In the genomic region with DNA sequence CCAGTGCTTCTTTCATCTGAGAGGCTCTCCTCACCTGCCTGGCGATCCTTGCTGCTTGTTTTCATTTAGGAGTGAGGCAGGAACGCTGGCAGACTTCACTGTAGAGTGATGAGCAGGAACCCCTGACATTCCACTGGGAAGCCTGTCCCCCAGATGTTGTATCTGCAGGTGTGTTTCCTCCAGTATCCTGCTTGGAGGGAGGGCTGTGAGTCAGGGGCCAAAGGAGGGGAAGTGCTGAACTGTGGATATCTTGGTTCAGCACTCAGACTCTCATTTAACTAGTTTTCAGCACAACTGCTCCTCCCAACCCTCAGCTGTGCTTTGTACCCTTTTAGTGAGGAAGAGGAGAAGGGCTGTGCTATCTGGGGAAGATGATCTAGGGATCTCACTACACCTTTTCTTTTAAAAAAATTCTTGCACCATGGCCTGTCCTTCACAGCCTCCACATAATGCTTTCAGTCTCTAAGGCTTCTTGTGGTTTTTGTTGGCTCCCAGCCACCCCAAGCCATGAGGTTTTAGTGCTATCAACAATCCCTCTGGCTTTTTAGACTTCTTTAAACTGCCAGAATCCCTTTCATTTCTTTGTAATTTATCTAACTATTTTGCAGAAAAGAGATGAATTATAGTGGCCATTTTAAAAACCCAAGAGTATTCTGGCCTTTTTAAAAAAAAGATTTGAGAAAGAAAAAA, we compare ENCODE assay signal across 1 cellular context.
TF ChIP-seq lines count a peak whose summit lies in the region.

No MANE protein-coding gene starts in this region.

TF ChIP-seq in H1, 55 proteins besides CTCF, POLR2A, EP300 and RAD21:
- TF ChIP-seq GABPA (IDR thresholded peaks at IDR 0.05; ENCODE audit: borderline replicate concordance, insufficient read depth, low read length), result no peak
- no peak for TF ChIP-seq CHD1 (IDR thresholded peaks at IDR 0.05; ENCODE audit: low read depth, low read length)
- TF ChIP-seq BACH1 (IDR thresholded peaks at IDR 0.05; ENCODE audit: low read length), result no peak
- TF ChIP-seq HDAC6 (IDR thresholded peaks at IDR 0.05; ENCODE audit: low read depth, low read length), result no peak
- TF ChIP-seq TEAD4 (IDR thresholded peaks at IDR 0.05; ENCODE audit: low read depth, low read length), result 0 out of 2 replicates have a peak, but pooled peaks have one; percentile 44
